In genomic region chr6:6915813-6916547, GRCh38 we compare ENCODE assay signal across 8 cellular contexts.
DNase-seq lines count a peak whose midpoint lies in the region; ATAC-seq lines count a peak whose summit lies in the region.

No MANE protein-coding gene starts in this region.

- H3K4me3 ChIP-seq in skeletal muscle satellite cell (ENCODE audit: low read length), result peak overlapping the region; percentile 49

- CTCF ChIA-PET in activated CD8-positive, alpha-beta memory T cell treated with anti-CD3 and anti-CD28 coated beads, Interleukin-2, amount 10 ng/mL, durations not matched to agents 7 days and 5 days (lab: Charles Lee), result interaction anchor here (0.7 to 1.2 kb wide), 4 partner anchors 11 to 219 kb away, joined by 3 read pairs; no protein-coding TSS in a partner anchor

- H3K27me3 ChIP-seq in skeletal muscle satellite cell (ENCODE audit: control insufficient read depth, insufficient read depth, low read length), result peaks cover 3% of the 10 kb centered on the region

- peaks cover 25% of the 10 kb centered on the region for H3K4me1 Mint-ChIP-seq in activated naive CD8-positive, alpha-beta T cell (ENCODE audit: low read depth)
- H3K4me1 Mint-ChIP-seq in activated CD8-positive, alpha-beta memory T cell treated with anti-CD3 and anti-CD28 coated beads, Interleukin-2, amount 10 ng/mL, durations not matched to agents 7 days and 5 days, result peaks cover 8% of the 10 kb centered on the region

- peaks cover 14% of the 10 kb centered on the region for H3K4me1 ChIP-seq in skeletal muscle satellite cell (ENCODE audit: control insufficient read depth, insufficient read depth, low read length)

- no peak for ATAC-seq in activated CD8-positive, alpha-beta memory T cell treated with anti-CD3 and anti-CD28 coated beads, Interleukin-2, amount 10 ng/mL, durations not matched to agents 7 days and 5 days

- DNase-seq in GM04504 (ENCODE audit: low read depth) (peak; percentile 26), inferior parietal cortex (ENCODE audit: extremely low spot score) (peak; percentile 65), NCI-H748 treated with DMSO at 0.1 percent for 48 hours (lab: John Stamatoyannopoulos, UW) (no peak), NCI-H1092 (lab: John Stamatoyannopoulos, UW) (no peak), NCI-H82 treated with DMSO at 0.1 percent for 48 hours (lab: John Stamatoyannopoulos, UW; ENCODE audit: unreplicated experiment) (no peak)
- no peak for DNase-seq in activated CD8-positive, alpha-beta memory T cell treated with anti-CD3 and anti-CD28 coated beads, Interleukin-2, amount 10 ng/mL, durations not matched to agents 7 days and 5 days

- H3K9me3 Mint-ChIP-seq in activated naive CD8-positive, alpha-beta T cell (ENCODE audit: low read depth), result no peaks in the 10 kb centered on the region
- no peaks in the 10 kb centered on the region for H3K9me3 Mint-ChIP-seq in activated CD8-positive, alpha-beta memory T cell treated with anti-CD3 and anti-CD28 coated beads, Interleukin-2, amount 10 ng/mL, durations not matched to agents 7 days and 5 days (ENCODE audit: low read depth)

- H3K4me2 ChIP-seq in skeletal muscle satellite cell (ENCODE audit: low read length), result peak overlapping the region; percentile 76

- peaks cover 4% of the 10 kb centered on the region for H3K27me3 Mint-ChIP-seq in activated naive CD8-positive, alpha-beta T cell
- H3K27me3 Mint-ChIP-seq in activated CD8-positive, alpha-beta memory T cell treated with anti-CD3 and anti-CD28 coated beads, Interleukin-2, amount 10 ng/mL, durations not matched to agents 7 days and 5 days, result peaks cover 31% of the 10 kb centered on the region

- H3K36me3 Mint-ChIP-seq in activated naive CD8-positive, alpha-beta T cell, result no peaks in the 10 kb centered on the region
- H3K36me3 Mint-ChIP-seq in activated CD8-positive, alpha-beta memory T cell treated with anti-CD3 and anti-CD28 coated beads, Interleukin-2, amount 10 ng/mL, durations not matched to agents 7 days and 5 days, result no peaks in the 10 kb centered on the region

- no peaks in the 10 kb centered on the region for H3K36me3 ChIP-seq in skeletal muscle satellite cell (ENCODE audit: insufficient read depth, low read length)

- H3K27ac Mint-ChIP-seq in activated naive CD8-positive, alpha-beta T cell, result no peak overlapping the region
- no peak overlapping the region for H3K27ac Mint-ChIP-seq in activated CD8-positive, alpha-beta memory T cell treated with anti-CD3 and anti-CD28 coated beads, Interleukin-2, amount 10 ng/mL, durations not matched to agents 7 days and 5 days

- H3K9ac ChIP-seq in skeletal muscle satellite cell (ENCODE audit: low read depth, low read length), result peak overlapping the region; percentile 10

- no peaks in the 10 kb centered on the region for H3K9me3 ChIP-seq in skeletal muscle satellite cell (replicated peaks; ENCODE audit: low read length)

- peak overlapping the region; percentile 44 for H3K4me3 Mint-ChIP-seq in activated naive CD8-positive, alpha-beta T cell
- H3K4me3 Mint-ChIP-seq in activated CD8-positive, alpha-beta memory T cell treated with anti-CD3 and anti-CD28 coated beads, Interleukin-2, amount 10 ng/mL, durations not matched to agents 7 days and 5 days, result no peak overlapping the region

Comparison
In these comparisons a context has a peak if more than half of its experiments do, and no peak if none do; other contexts are left out.
1. DNase-seq: peak in GM04504 (single experiment) and inferior parietal cortex (single experiment); none in NCI-H748 treated with DMSO at 0.1 percent for 48 hours (single experiment), NCI-H1092 (single experiment), NCI-H82 treated with DMSO at 0.1 percent for 48 hours (single experiment) and activated CD8-positive, alpha-beta memory T cell treated with anti-CD3 and anti-CD28 coated beads, Interleukin-2, amount 10 ng/mL, durations not matched to agents 7 days and 5 days (single experiment).